ENCODE assay signal across 9 cellular contexts in genomic region chr15:89772933-89773583, GRCh38. TPM values are rescaled to one million over a fixed set of nuclear protein-coding genes. Genes with fewer than 3 reads are reported as not detected.
A peak's percentile ranks its signal among the peaks of the same experiment; 100 is the strongest.
DNase-seq lines count a peak whose midpoint lies in the region; ATAC-seq and TF ChIP-seq lines count a peak whose summit lies in the region.
"Had no signal": no experiment of that assay in that cellular context is flagged by ENCODE, and none has a peak within 500 bp of the region (broad histone marks: within the 10 kb centered on the region; RNA-seq: fewer than 3 reads in every experiment).

No MANE protein-coding gene starts in this region.

- no peaks in the 10 kb centered on the region for H3K4me1 Mint-ChIP-seq in CD4-positive, alpha-beta T cell (ENCODE audit: low read depth)
- H3K4me1 Mint-ChIP-seq: activated naive CD4-positive, alpha-beta T cell treated with anti-CD3 and anti-CD28 coated beads, Interleukin-2, amount 50 U/mL, for 24 hours had no signal

- POLR2A ChIA-PET in CD4-positive, alpha-beta T cell (lab: Charles Lee): no interaction called here

- no peak for DNase-seq in CD4-positive, alpha-beta T cell
- DNase-seq in astrocyte of the hippocampus (ENCODE audit: low read depth, low spot score) (peak; percentile 26), left colon (no peak), GF-D8 (lab: John Stamatoyannopoulos, UW) (no peak), DMS79 treated with DMSO at 0.1 percent for 48 hours (lab: John Stamatoyannopoulos, UW) (no peak), lower lobe of right lung (no peak)
- DNase-seq in central memory CD4-positive, alpha-beta T cell: no peak

- H3K27ac Mint-ChIP-seq in CD4-positive, alpha-beta T cell: no peak overlapping the region
- H3K27ac Mint-ChIP-seq: activated naive CD4-positive, alpha-beta T cell treated with anti-CD3 and anti-CD28 coated beads, Interleukin-2, amount 50 U/mL, for 24 hours had no signal

- H3K27me3 Mint-ChIP-seq in CD4-positive, alpha-beta T cell: peaks cover 21% of the 10 kb centered on the region

- no peaks in the 10 kb centered on the region for H3K36me3 ChIP-seq in lower lobe of right lung

- H3K27me3 ChIP-seq in CD4-positive, alpha-beta T cell (ENCODE audit: control insufficient read depth, insufficient read depth, low read length): peaks cover 19% of the 10 kb centered on the region
- no peaks in the 10 kb centered on the region for H3K27me3 ChIP-seq in lower lobe of right lung (ENCODE audit: low read depth)

- H3K9me3 Mint-ChIP-seq in CD4-positive, alpha-beta T cell: no peaks in the 10 kb centered on the region
- H3K9me3 Mint-ChIP-seq: activated naive CD4-positive, alpha-beta T cell treated with anti-CD3 and anti-CD28 coated beads, Interleukin-2, amount 50 U/mL, for 24 hours had no signal

- peaks cover 18% of the 10 kb centered on the region for H3K4me1 ChIP-seq in lower lobe of right lung

- no peaks in the 10 kb centered on the region for H3K36me3 Mint-ChIP-seq in CD4-positive, alpha-beta T cell (ENCODE audit: low read depth)
- H3K36me3 Mint-ChIP-seq: activated naive CD4-positive, alpha-beta T cell treated with anti-CD3 and anti-CD28 coated beads, Interleukin-2, amount 50 U/mL, for 24 hours had no signal

- no peaks in the 10 kb centered on the region for H3K9me3 ChIP-seq in CD4-positive, alpha-beta T cell (ENCODE audit: control insufficient read depth, low read length)
- no peaks in the 10 kb centered on the region for H3K9me3 ChIP-seq in lower lobe of right lung

- no peak overlapping the region for H3K4me3 Mint-ChIP-seq in CD4-positive, alpha-beta T cell
- H3K4me3 Mint-ChIP-seq: activated naive CD4-positive, alpha-beta T cell treated with anti-CD3 and anti-CD28 coated beads, Interleukin-2, amount 50 U/mL, for 24 hours had no signal

- TF ChIP-seq CTCF in CD4-positive, alpha-beta T cell (IDR thresholded peaks at IDR 0.05): no peak
- TF ChIP-seq CTCF in lower lobe of right lung (IDR thresholded peaks at IDR 0.05): no peak

- intact Hi-C loops in CD4-positive, alpha-beta T cell (cut with DNase I, micrococcal nuclease): no loop called here
- intact Hi-C loops in left colon (cut with DNase I, micrococcal nuclease): no loop called here
- intact Hi-C loops in lower lobe of right lung (cut with DNase I): no loop called here

- CTCF ChIA-PET in CD4-positive, alpha-beta T cell (lab: Charles Lee): interaction anchor here (1.4 kb wide), 1 partner anchor 12 kb away, joined by 4 read pairs; no protein-coding TSS in a partner anchor

- no peak overlapping the region for H3K4me3 ChIP-seq in lower lobe of right lung

- H3K27ac ChIP-seq in CD4-positive, alpha-beta T cell (ENCODE audit: low read depth, low read length): no peak overlapping the region
- H3K27ac ChIP-seq in lower lobe of right lung: no peak overlapping the region

- ATAC-seq in CD4-positive, alpha-beta T cell (ENCODE audit: poor library complexity): peak; percentile 43
- peak; percentile 67 for ATAC-seq in HG03354 (IDR thresholded peaks at IDR 0.05; ENCODE audit: poor library complexity, severe bottlenecking, unreplicated experiment)
- peak; percentile 26 for ATAC-seq in left colon
- no peak for ATAC-seq in lower lobe of right lung

RNA-seq across cellular contexts. Expression of gene MESP2, which starts 3.1 kb away (rescaled TPM):
- not detected for total RNA-seq in CD4-positive, alpha-beta T cell
- total RNA-seq in left colon (1 to 10 TPM in 1 of 2 donors, under 1 TPM in 1; 0.84 to 1.0 TPM), lower lobe of right lung (not detected)

RNA-seq across cellular contexts. Expression of gene MESP1, which starts 22.0 kb away (rescaled TPM):
- under 1 TPM in 1 of 2 experiments, not detected in 1; 0.22 TPM for total RNA-seq in CD4-positive, alpha-beta T cell
- total RNA-seq in left colon: 10 to 100 TPM in 1 of 2 donors, 1 to 10 TPM in 1; 9.7 to 13.4 TPM
- 0.53 TPM for total RNA-seq in lower lobe of right lung

RNA-seq across cellular contexts. Expression of gene ANPEP, which starts 41.6 kb away (rescaled TPM):
- 1 to 10 TPM; 1.9 to 2.7 TPM for total RNA-seq in CD4-positive, alpha-beta T cell
- total RNA-seq in left colon: 100 to 1,000 TPM; 439 to 623 TPM
- total RNA-seq in lower lobe of right lung: 104 TPM

Comparison
In these comparisons a context has a peak if more than half of its experiments do, and no peak if none do; other contexts are left out.
1. ATAC-seq: peak in CD4-positive, alpha-beta T cell (single experiment), HG03354 (single experiment) and left colon (single experiment); none in lower lobe of right lung (0 of 2).
2. RNA of gene ANPEP, which starts 41.6 kb away (total RNA-seq): 439 to 623 TPM in left colon and 104 TPM in lower lobe of right lung (single experiment); 1.9 to 2.7 TPM in CD4-positive, alpha-beta T cell; every median in the first group is over 10 times any median in the second.